14 cellular contexts compared by ENCODE assay signal in genomic region chr19:14439014-14439413, GRCh38.
DNase-seq lines count a peak whose midpoint lies in the region; ATAC-seq and TF ChIP-seq lines count a peak whose summit lies in the region.
"Had no signal": no experiment of that assay in that cellular context is flagged by ENCODE, and none has a peak within 500 bp of the region (broad histone marks: within the 10 kb centered on the region; RNA-seq: fewer than 3 reads in every experiment).

No MANE protein-coding gene starts in this region.

- H4K20me1 ChIP-seq in OCI-LY1 (ENCODE audit: insufficient read depth, low read length) = no peaks in the 10 kb centered on the region

- peak overlapping the region; percentile 87; the same call in 1 of the 2 replicates for H3K4me2 ChIP-seq in OCI-LY1 (ENCODE audit: low read length)

- peaks cover 41% of the 10 kb centered on the region for H3K36me3 ChIP-seq in OCI-LY1 (ENCODE audit: insufficient read depth, low read length)
- H3K36me3 ChIP-seq in effector memory CD4-positive, alpha-beta T cell (ENCODE audit: control insufficient read depth, insufficient read depth, low read length) = peaks cover 27% of the 10 kb centered on the region

- H3F3A ChIP-seq in OCI-LY1 (ENCODE audit: insufficient read depth, low read length) = no peaks in the 10 kb centered on the region

- H3K27ac ChIP-seq in OCI-LY1 (ENCODE audit: low read depth, low read length, poor library complexity, severe bottlenecking) = peak overlapping the region; percentile 64
- no peak overlapping the region for H3K27ac ChIP-seq in effector memory CD4-positive, alpha-beta T cell (ENCODE audit: insufficient read depth, low read length, poor library complexity, severe bottlenecking)
- H3K27ac ChIP-seq: GM23248, stomach had no signal

- peak overlapping the region; percentile 89 for H3K27ac Mint-ChIP-seq in activated naive CD4-positive, alpha-beta T cell treated with anti-CD3 and anti-CD28 coated beads, Interleukin-2, amount 10 ng/mL, durations not matched to agents 7 days and 5 days
- H3K27ac Mint-ChIP-seq in activated naive CD8-positive, alpha-beta T cell treated with anti-CD3 and anti-CD28 coated beads, Interleukin-2, amount 50 U/mL, for 24 hours = peak overlapping the region; percentile 69
- H3K27ac Mint-ChIP-seq in stimulated activated effector memory CD8-positive, alpha-beta T cell treated with anti-CD3 and anti-CD28 coated beads, Interleukin-12 subunit alpha, Interleukin-12 subunit beta, amount 100 ng/mL, for 72 hours = peak overlapping the region; percentile 99

- no peak overlapping the region for H3K4me3 ChIP-seq in OCI-LY1 (ENCODE audit: low read depth, low read length, poor library complexity, severe bottlenecking)
- H3K4me3 ChIP-seq in effector memory CD4-positive, alpha-beta T cell (ENCODE audit: insufficient read depth, low read depth, low read length, poor library complexity, severe bottlenecking) = no peak overlapping the region
- H3K4me3 ChIP-seq: GM23248, stomach had no signal

- H3K79me2 ChIP-seq in OCI-LY1 (ENCODE audit: insufficient read depth, low read length) = peaks cover 4% of the 10 kb centered on the region

- TF ChIP-seq CTCF in OCI-LY1 (IDR thresholded peaks at IDR 0.05; ENCODE audit: low read length) = no peak

- no peak for DNase-seq in activated naive CD4-positive, alpha-beta T cell treated with anti-CD3 and anti-CD28 coated beads, Interleukin-2, amount 10 ng/mL, durations not matched to agents 7 days and 5 days
- no peak for DNase-seq in activated naive CD4-positive, alpha-beta T cell treated with anti-CD3 and anti-CD28 coated beads, Interleukin-2, amount 50 U/mL, for 16 hours
- no peak for DNase-seq in activated naive CD8-positive, alpha-beta T cell treated with anti-CD3 and anti-CD28 coated beads, Interleukin-2, amount 50 U/mL, for 24 hours
- DNase-seq in stimulated activated effector memory CD8-positive, alpha-beta T cell treated with anti-CD3 and anti-CD28 coated beads, Interleukin-12 subunit alpha, Interleukin-12 subunit beta, amount 100 ng/mL, for 72 hours (ENCODE audit: low spot score in 2 of 2) = no peak
- DNase-seq in amniotic stem cell (lab: John Stamatoyannopoulos, UW) (no peak), NCI-H345 treated with DMSO at 0.1 percent for 48 hours (lab: John Stamatoyannopoulos, UW; ENCODE audit: unreplicated experiment) (no peak)
- DNase-seq in effector memory CD4-positive, alpha-beta T cell = no peak
- DNase-seq: activated CD8-positive, alpha-beta memory T cell treated with anti-CD3 and anti-CD28 coated beads for 24 hours; GM23248; MM.1S; NCI-H2171 treated with DMSO at 0.1 percent for 48 hours; stomach; SW 1271 had no signal

- no peaks in the 10 kb centered on the region for H3K9me3 ChIP-seq in OCI-LY1 (ENCODE audit: low read length)
- no peaks in the 10 kb centered on the region for H3K9me3 ChIP-seq in effector memory CD4-positive, alpha-beta T cell (ENCODE audit: control insufficient read depth, low read length)
- H3K9me3 ChIP-seq: stomach had no signal

- H3K9me3 Mint-ChIP-seq in activated naive CD4-positive, alpha-beta T cell treated with anti-CD3 and anti-CD28 coated beads, Interleukin-2, amount 10 ng/mL, durations not matched to agents 7 days and 5 days = no peaks in the 10 kb centered on the region
- no peaks in the 10 kb centered on the region for H3K9me3 Mint-ChIP-seq in activated naive CD8-positive, alpha-beta T cell treated with anti-CD3 and anti-CD28 coated beads, Interleukin-2, amount 50 U/mL, for 24 hours
- H3K9me3 Mint-ChIP-seq in stimulated activated effector memory CD8-positive, alpha-beta T cell treated with anti-CD3 and anti-CD28 coated beads, Interleukin-12 subunit alpha, Interleukin-12 subunit beta, amount 100 ng/mL, for 72 hours = no peaks in the 10 kb centered on the region

- H3K27me3 ChIP-seq in OCI-LY1 (ENCODE audit: insufficient read depth, low read length) = no peaks in the 10 kb centered on the region
- no peaks in the 10 kb centered on the region for H3K27me3 ChIP-seq in effector memory CD4-positive, alpha-beta T cell (replicated peaks; ENCODE audit: control insufficient read depth, insufficient read depth, low read length, poor library complexity, severe bottlenecking)
- H3K27me3 ChIP-seq: stomach had no signal

- peak overlapping the region; percentile 95 for H3K4me3 Mint-ChIP-seq in activated naive CD4-positive, alpha-beta T cell treated with anti-CD3 and anti-CD28 coated beads, Interleukin-2, amount 10 ng/mL, durations not matched to agents 7 days and 5 days
- peak overlapping the region; percentile 84 for H3K4me3 Mint-ChIP-seq in activated naive CD8-positive, alpha-beta T cell treated with anti-CD3 and anti-CD28 coated beads, Interleukin-2, amount 50 U/mL, for 24 hours
- peak overlapping the region; percentile 98 for H3K4me3 Mint-ChIP-seq in stimulated activated effector memory CD8-positive, alpha-beta T cell treated with anti-CD3 and anti-CD28 coated beads, Interleukin-12 subunit alpha, Interleukin-12 subunit beta, amount 100 ng/mL, for 72 hours

- peaks cover 39% of the 10 kb centered on the region for H3K36me3 Mint-ChIP-seq in activated naive CD4-positive, alpha-beta T cell treated with anti-CD3 and anti-CD28 coated beads, Interleukin-2, amount 10 ng/mL, durations not matched to agents 7 days and 5 days
- H3K36me3 Mint-ChIP-seq in activated naive CD8-positive, alpha-beta T cell treated with anti-CD3 and anti-CD28 coated beads, Interleukin-2, amount 50 U/mL, for 24 hours (ENCODE audit: low read depth) = peaks cover 10% of the 10 kb centered on the region
- H3K36me3 Mint-ChIP-seq in stimulated activated effector memory CD8-positive, alpha-beta T cell treated with anti-CD3 and anti-CD28 coated beads, Interleukin-12 subunit alpha, Interleukin-12 subunit beta, amount 100 ng/mL, for 72 hours = peaks cover 49% of the 10 kb centered on the region

- H3K27me3 Mint-ChIP-seq in activated naive CD4-positive, alpha-beta T cell treated with anti-CD3 and anti-CD28 coated beads, Interleukin-2, amount 10 ng/mL, durations not matched to agents 7 days and 5 days = no peaks in the 10 kb centered on the region
- H3K27me3 Mint-ChIP-seq in activated naive CD8-positive, alpha-beta T cell treated with anti-CD3 and anti-CD28 coated beads, Interleukin-2, amount 50 U/mL, for 24 hours = no peaks in the 10 kb centered on the region

- no peaks in the 10 kb centered on the region for H3K9me2 ChIP-seq in OCI-LY1 (ENCODE audit: low read depth, low read length)

- ATAC-seq in activated naive CD8-positive, alpha-beta T cell treated with anti-CD3 and anti-CD28 coated beads, Interleukin-2, amount 50 U/mL, for 24 hours = no peak
- no peak for ATAC-seq in stimulated activated effector memory CD8-positive, alpha-beta T cell treated with anti-CD3 and anti-CD28 coated beads, Interleukin-12 subunit alpha, Interleukin-12 subunit beta, amount 100 ng/mL, for 72 hours

- H3K4me1 ChIP-seq in OCI-LY1 (ENCODE audit: insufficient read depth, low read length, severe bottlenecking) = peaks cover 45% of the 10 kb centered on the region
- peaks cover 31% of the 10 kb centered on the region for H3K4me1 ChIP-seq in effector memory CD4-positive, alpha-beta T cell (ENCODE audit: control insufficient read depth, insufficient read depth, low read length, poor library complexity, severe bottlenecking)

- peaks cover 59% of the 10 kb centered on the region for H3K4me1 Mint-ChIP-seq in activated naive CD4-positive, alpha-beta T cell treated with anti-CD3 and anti-CD28 coated beads, Interleukin-2, amount 10 ng/mL, durations not matched to agents 7 days and 5 days
- peaks cover 50% of the 10 kb centered on the region for H3K4me1 Mint-ChIP-seq in activated naive CD8-positive, alpha-beta T cell treated with anti-CD3 and anti-CD28 coated beads, Interleukin-2, amount 50 U/mL, for 24 hours
- peaks cover 41% of the 10 kb centered on the region for H3K4me1 Mint-ChIP-seq in stimulated activated effector memory CD8-positive, alpha-beta T cell treated with anti-CD3 and anti-CD28 coated beads, Interleukin-12 subunit alpha, Interleukin-12 subunit beta, amount 100 ng/mL, for 72 hours

- CTCF ChIA-PET in activated naive CD4-positive, alpha-beta T cell treated with anti-CD3 and anti-CD28 coated beads, Interleukin-2, amount 10 ng/mL, durations not matched to agents 7 days and 5 days (lab: Charles Lee) = interaction anchor here (1.2 to 1.4 kb wide), 2 partner anchors 10 to 33 kb away, joined by 3 read pairs; no protein-coding TSS in a partner anchor

- no peak overlapping the region; the same call in 1 of the 2 replicates for H3K9ac ChIP-seq in OCI-LY1 (ENCODE audit: low read length)
- H3K9ac ChIP-seq: GM23248 had no signal

- no peak overlapping the region for H2AFZ ChIP-seq in OCI-LY1 (ENCODE audit: low read length)
- H2AFZ ChIP-seq: GM23248 had no signal
